Comparison of ENCODE assay signal across 8 cellular contexts in the genomic region with DNA sequence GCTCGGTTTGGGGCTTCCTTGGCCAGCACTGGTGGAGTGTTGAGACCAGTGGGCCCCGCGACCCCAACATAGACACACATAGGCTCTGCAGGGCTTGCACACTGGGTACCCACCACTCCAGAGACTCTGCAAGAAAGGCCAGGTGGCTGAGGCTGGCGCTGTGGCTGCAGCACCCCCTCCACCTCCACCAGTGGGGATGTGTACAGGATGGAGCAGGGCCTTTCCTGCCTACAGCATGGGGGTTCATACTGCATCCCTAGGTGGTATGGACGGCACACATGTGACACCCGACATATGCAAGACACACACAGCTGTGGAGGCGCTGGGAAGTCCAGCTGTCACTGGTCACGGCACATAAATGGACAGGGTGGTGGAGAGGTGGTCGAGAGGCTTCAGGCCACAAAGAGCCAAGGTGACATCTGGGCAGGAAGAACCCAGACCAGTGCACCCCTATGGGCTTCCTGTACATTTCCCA. TPM values are rescaled to one million over a fixed set of nuclear protein-coding genes. Genes with fewer than 3 reads are reported as not detected.
DNase-seq lines count a peak whose midpoint lies in the region; ATAC-seq and TF ChIP-seq lines count a peak whose summit lies in the region.

No MANE protein-coding gene starts in this region.

- no peak overlapping the region for H2BK12ac ChIP-seq in H9 (ENCODE audit: insufficient read length, low read depth, low read length)

- no peak overlapping the region; a peak in 1 of 7 replicates for H3K27ac Mint-ChIP-seq in H9
- peak overlapping the region; percentile 72 for H3K27ac Mint-ChIP-seq in activated CD8-positive, alpha-beta memory T cell treated with anti-CD3 and anti-CD28 coated beads, Interleukin-2, amount 10 ng/mL, durations not matched to agents 7 days and 5 days

- H3K79me1 ChIP-seq in H9 (ENCODE audit: insufficient read depth, low read depth, low read length, poor library complexity, severe bottlenecking) = no peaks in the 10 kb centered on the region

- no peak overlapping the region for H2AK5ac ChIP-seq in H9 (ENCODE audit: insufficient read length, low read length)

- no peak overlapping the region for H4K5ac ChIP-seq in H9 (ENCODE audit: insufficient read length, low read depth, low read length)

- peaks cover 11% of the 10 kb centered on the region for H3K23me2 ChIP-seq in H9 (ENCODE audit: insufficient read length, low read depth, low read length, poor library complexity, severe bottlenecking)

- no peak overlapping the region for H2BK20ac ChIP-seq in H9 (ENCODE audit: low read depth, low read length, poor library complexity, severe bottlenecking)

- no peak overlapping the region for H4K8ac ChIP-seq in H9 (replicated peaks; ENCODE audit: insufficient read length, low read depth, low read length)

- no peak for DNase-seq in H9
- DNase-seq in activated CD8-positive, alpha-beta memory T cell treated with anti-CD3 and anti-CD28 coated beads, Interleukin-2, amount 10 ng/mL, durations not matched to agents 7 days and 5 days = no peak
- DNase-seq in hepatocyte (ENCODE audit: low spot score) = no peak
- DNase-seq in spleen = no peak
- DNase-seq in SW 1271 (lab: John Stamatoyannopoulos, UW) = no peak
- DNase-seq in RKO (ENCODE audit: low spot score) = no peak
- no peak for DNase-seq in germinal center (ENCODE audit: low spot score)
- no peak for DNase-seq in superior temporal gyrus (ENCODE audit: extremely low spot score)

- H3T11ph ChIP-seq in H9 (ENCODE audit: low read length) = no peak overlapping the region

- peak overlapping the region; percentile 70 to 72; a peak in 4 of 5 replicates for H3K4me3 Mint-ChIP-seq in H9
- H3K4me3 Mint-ChIP-seq in activated CD8-positive, alpha-beta memory T cell treated with anti-CD3 and anti-CD28 coated beads, Interleukin-2, amount 10 ng/mL, durations not matched to agents 7 days and 5 days = peak overlapping the region; percentile 90

- H3K4me3 ChIP-seq in hepatocyte (peak overlapping the region; percentile 83), spleen (peak overlapping the region; percentile 69 to 91 (median 72))

- no peaks in the 10 kb centered on the region for H3K9me3 Mint-ChIP-seq in H9
- no peaks in the 10 kb centered on the region for H3K9me3 Mint-ChIP-seq in activated CD8-positive, alpha-beta memory T cell treated with anti-CD3 and anti-CD28 coated beads, Interleukin-2, amount 10 ng/mL, durations not matched to agents 7 days and 5 days (ENCODE audit: low read depth)

- intact Hi-C loops in spleen (cut with DNase I; ENCODE audit: low total_unique reads) = no loop called here

- peaks cover 26% of the 10 kb centered on the region for H3K27me3 Mint-ChIP-seq in H9 (ENCODE audit: low read depth)
- no peaks in the 10 kb centered on the region for H3K27me3 Mint-ChIP-seq in activated CD8-positive, alpha-beta memory T cell treated with anti-CD3 and anti-CD28 coated beads, Interleukin-2, amount 10 ng/mL, durations not matched to agents 7 days and 5 days

- H2BK5ac ChIP-seq in H9 (ENCODE audit: insufficient read length, low read length) = no peak overlapping the region

- no peak overlapping the region for H2BK120ac ChIP-seq in H9 (ENCODE audit: low read depth, low read length, poor library complexity, severe bottlenecking)

- no peak overlapping the region for H3K14ac ChIP-seq in H9 (ENCODE audit: insufficient read depth, low read length)

- no peak overlapping the region for H3K18ac ChIP-seq in H9 (ENCODE audit: insufficient read length, low read depth, low read length)

- TF ChIP-seq POLR2A in spleen (IDR thresholded peaks at IDR 0.05) = no peak

- no peak overlapping the region for H2BK15ac ChIP-seq in H9 (ENCODE audit: low read depth, low read length)

- H4K20me1 ChIP-seq in H9 (ENCODE audit: control insufficient read depth, insufficient read depth, insufficient read length) = no peaks in the 10 kb centered on the region
- peaks cover 13% of the 10 kb centered on the region for H4K20me1 ChIP-seq in hepatocyte (ENCODE audit: insufficient read depth, poor library complexity, severe bottlenecking)

- no peak overlapping the region for H3K56ac ChIP-seq in H9 (ENCODE audit: insufficient read length, low read depth, low read length)

- CTCF ChIA-PET in activated CD8-positive, alpha-beta memory T cell treated with anti-CD3 and anti-CD28 coated beads, Interleukin-2, amount 10 ng/mL, durations not matched to agents 7 days and 5 days (lab: Charles Lee) = interaction anchor here (2.0 to 8.2 kb wide), 2 partner anchors 10 to 17 kb away, joined by 9 to 99 read pairs; a partner anchor contains a TSS

- H3K9ac ChIP-seq in H9 (ENCODE audit: extremely low read depth, insufficient read length, low read length) = no peak overlapping the region

- H3K4ac ChIP-seq in H9 (ENCODE audit: low read depth, low read length) = no peak overlapping the region

- H3K4me1 ChIP-seq in H9 (ENCODE audit: insufficient read depth, low read length) (peaks cover 2% of the 10 kb centered on the region; the same call in 1 of the 2 replicates), hepatocyte (ENCODE audit: insufficient read depth) (peaks cover 26% of the 10 kb centered on the region), spleen (peaks cover 49 to 76% (median 62%) of the 10 kb centered on the region in 6 donors)

- H3K9me3 ChIP-seq in H9 (ENCODE audit: control insufficient read depth, low read depth, low read length) = no peaks in the 10 kb centered on the region
- no peaks in the 10 kb centered on the region for H3K9me3 ChIP-seq in hepatocyte (ENCODE audit: low read depth)
- no peaks in the 10 kb centered on the region for H3K9me3 ChIP-seq in spleen

- H3K36me3 Mint-ChIP-seq in H9 (ENCODE audit: insufficient read depth in 1 of 3, low read depth in 3 of 3) = peaks cover 0 to 2% (median 0%) of the 10 kb centered on the region in 3 experiments; a peak in 1 of 7 replicates
- H3K36me3 Mint-ChIP-seq in activated CD8-positive, alpha-beta memory T cell treated with anti-CD3 and anti-CD28 coated beads, Interleukin-2, amount 10 ng/mL, durations not matched to agents 7 days and 5 days = peaks cover 11% of the 10 kb centered on the region

- peaks cover 23 to 24% of the 10 kb centered on the region in 2 experiments for H3K4me1 Mint-ChIP-seq in H9
- H3K4me1 Mint-ChIP-seq in activated CD8-positive, alpha-beta memory T cell treated with anti-CD3 and anti-CD28 coated beads, Interleukin-2, amount 10 ng/mL, durations not matched to agents 7 days and 5 days = peaks cover 48% of the 10 kb centered on the region

- no peaks in the 10 kb centered on the region for H3K9me2 ChIP-seq in hepatocyte (replicated peaks; ENCODE audit: insufficient read depth)

- H3K79me2 ChIP-seq in H9 (ENCODE audit: insufficient read depth, low read length) (no peaks in the 10 kb centered on the region; the same call in 1 of the 2 replicates), hepatocyte (peaks cover 27% of the 10 kb centered on the region)

- H3K27ac ChIP-seq in H9 (ENCODE audit: insufficient read length, low read depth, low read length) (no peak overlapping the region), hepatocyte (peak overlapping the region; percentile 80), spleen (peak overlapping the region in 7 of 8 donors; percentile 68 to 100 (median 84))

- TF ChIP-seq CTCF in H9 (conservative IDR thresholded peaks at IDR 0.05) = no peak
- no peak for TF ChIP-seq CTCF in hepatocyte (IDR thresholded peaks at IDR 0.05; ENCODE audit: poor library complexity)
- no peak for TF ChIP-seq CTCF in spleen (IDR thresholded peaks at IDR 0.05 in 8 of 11, conservative IDR thresholded peaks at IDR 0.05 in 3 of 11)

- no peak for ATAC-seq in activated CD8-positive, alpha-beta memory T cell treated with anti-CD3 and anti-CD28 coated beads, Interleukin-2, amount 10 ng/mL, durations not matched to agents 7 days and 5 days

- H2AFZ ChIP-seq in H9 (ENCODE audit: low read length) (no peak overlapping the region), hepatocyte (no peak overlapping the region)

- peaks cover 20% of the 10 kb centered on the region for H3K27me3 ChIP-seq in H9 (ENCODE audit: insufficient read depth, low read length)
- H3K27me3 ChIP-seq in hepatocyte = no peaks in the 10 kb centered on the region
- no peaks in the 10 kb centered on the region for H3K27me3 ChIP-seq in spleen (replicated peaks in 1 of 7)

- no CpG with 5 or more reads among the region's 9 CpGs for WGBS in H9 (ENCODE audit: extremely low coverage, insufficient read length, low lambda C conversion rate)
- 88% methylated on average over 9 of the region's 9 CpGs for WGBS in hepatocyte (ENCODE audit: low lambda C conversion rate, missing lambda C conversion rate)
- WGBS in spleen, 5 donors = 69 to 78% (median 75%) methylated on average over 6 to 9 of the region's 9 CpGs

- no peak overlapping the region for H4K91ac ChIP-seq in H9 (ENCODE audit: insufficient read length, low read depth, low read length)

- H3K4me2 ChIP-seq in H9 (ENCODE audit: insufficient read depth, insufficient read length, low read length) (peak overlapping the region; percentile 54), hepatocyte (peak overlapping the region; percentile 96)

- H3K36me3 ChIP-seq in hepatocyte (replicated peaks; ENCODE audit: insufficient read depth, low read depth) = no peaks in the 10 kb centered on the region
- H3K36me3 ChIP-seq in spleen = peaks cover 0 to 48% (median 22%) of the 10 kb centered on the region in 6 donors

- no peak overlapping the region for H3K23ac ChIP-seq in H9 (ENCODE audit: insufficient read length, low read depth, low read length)

RNA-seq across cellular contexts. Expression of a gene that starts 1.3 kb away (rescaled TPM):
- total RNA-seq in H9 (2021) (22.5 and 24.7 TPM in 2 replicates), hepatocyte (36.9 and 46.3 TPM in 2 replicates), spleen (100 to 1,000 TPM in 2 of 7 donors, 10 to 100 TPM in 5; 57.2 to 116 (median 73.0) TPM)
- 100 to 1,000 TPM; 101 to 152 TPM for total RNA-seq in activated CD8-positive, alpha-beta memory T cell treated with anti-CD3 and anti-CD28 coated beads, Interleukin-2, amount 10 ng/mL, durations not matched to agents 7 days and 5 days
- polyA plus RNA-seq in hepatocyte (57.2 and 58.1 TPM in 2 replicates), spleen (100 to 1,000 TPM in 2 of 3 donors, 10 to 100 TPM in 1; 79.8 to 165 (median 107) TPM)

RNA-seq across cellular contexts. Expression of a gene that starts 9.4 kb away (rescaled TPM):
- total RNA-seq in H9 (2021) (1.6 and 2.9 TPM in 2 replicates), hepatocyte (4.6 and 4.8 TPM in 2 replicates), spleen (10 to 100 TPM in 1 of 7 donors, 1 to 10 TPM in 6; 5.9 to 13.6 (median 7.1) TPM)
- total RNA-seq in activated CD8-positive, alpha-beta memory T cell treated with anti-CD3 and anti-CD28 coated beads, Interleukin-2, amount 10 ng/mL, durations not matched to agents 7 days and 5 days = 10 to 100 TPM; 10.0 to 10.1 TPM
- polyA plus RNA-seq in hepatocyte (6.3 and 6.8 TPM in 2 replicates), spleen (1 to 10 TPM; 6.5 to 9.0 (median 7.9) TPM)

RNA-seq across cellular contexts. Expression of a gene that starts 11.8 kb away (rescaled TPM):
- total RNA-seq in H9 (2021) (8.6 and 13.7 TPM in 2 replicates), hepatocyte (6.7 and 9.2 TPM in 2 replicates), spleen (10 to 100 TPM; 26.5 to 45.5 (median 30.1) TPM)
- 10 to 100 TPM; 21.3 to 33.5 TPM for total RNA-seq in activated CD8-positive, alpha-beta memory T cell treated with anti-CD3 and anti-CD28 coated beads, Interleukin-2, amount 10 ng/mL, durations not matched to agents 7 days and 5 days
- polyA plus RNA-seq in hepatocyte (7.8 and 11.1 TPM in 2 replicates), spleen (10 to 100 TPM in 1 of 3 donors, 1 to 10 TPM in 2; 7.6 to 11.4 (median 8.1) TPM)

RNA-seq across cellular contexts. Expression of a gene that starts 17.0 kb away (rescaled TPM):
- 45.0 and 47.4 TPM in 2 replicates for total RNA-seq in H9 (2021)
- 10 to 100 TPM; 54.0 to 75.8 TPM for total RNA-seq in activated CD8-positive, alpha-beta memory T cell treated with anti-CD3 and anti-CD28 coated beads, Interleukin-2, amount 10 ng/mL, durations not matched to agents 7 days and 5 days
- total RNA-seq in hepatocyte = 19.1 and 24.2 TPM in 2 replicates
- 28.8 and 42.6 TPM in 2 replicates for polyA plus RNA-seq in hepatocyte
- 10 to 100 TPM; 43.0 to 82.6 (median 59.4) TPM for total RNA-seq in spleen
- polyA plus RNA-seq in spleen = 10 to 100 TPM; 34.7 to 83.1 (median 66.1) TPM

RNA-seq across cellular contexts. Expression of a gene that starts 55.7 kb away (rescaled TPM):
- total RNA-seq in H9 (2021) = 0.66 and 1.4 TPM in 2 replicates
- 10 to 100 TPM; 14.4 to 35.4 TPM for total RNA-seq in activated CD8-positive, alpha-beta memory T cell treated with anti-CD3 and anti-CD28 coated beads, Interleukin-2, amount 10 ng/mL, durations not matched to agents 7 days and 5 days
- total RNA-seq in hepatocyte = 14.7 and 17.3 TPM in 2 replicates
- polyA plus RNA-seq in hepatocyte = 10.1 and 10.5 TPM in 2 replicates
- total RNA-seq in spleen = 10 to 100 TPM; 10.3 to 25.3 (median 18.7) TPM
- polyA plus RNA-seq in spleen = 10 to 100 TPM in 2 of 3 donors, 1 to 10 TPM in 1; 7.4 to 19.1 (median 17.8) TPM
